In the genomic region with DNA sequence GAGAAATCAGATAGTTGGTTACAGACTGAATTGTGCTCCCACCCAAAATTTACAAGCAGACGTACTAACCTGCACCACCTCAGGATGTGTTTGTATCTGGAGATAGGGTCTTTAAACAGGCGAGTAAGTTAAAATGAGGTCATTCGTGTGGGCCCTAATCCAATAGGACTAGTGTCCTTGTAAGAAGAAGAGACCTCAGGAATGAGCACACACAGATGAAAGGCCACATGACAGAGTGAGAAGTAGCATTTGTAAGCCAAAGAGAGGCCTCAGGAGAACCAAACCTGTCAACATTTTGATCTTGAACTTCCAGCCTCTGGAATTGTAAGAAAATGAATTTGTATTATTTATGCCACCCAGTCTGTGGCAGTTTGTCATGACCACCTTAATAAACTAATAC, we compare ENCODE assay signal across 30 cellular contexts.
"Had no signal": no experiment of that assay in that cellular context is flagged by ENCODE, and none has a peak within 500 bp of the region (broad histone marks: within the 10 kb centered on the region; RNA-seq: fewer than 3 reads in every experiment).

No MANE protein-coding gene starts in this region.

- H2AFZ ChIP-seq: neural progenitor cell, parathyroid adenoma had no signal

- H3K79me2 ChIP-seq: parathyroid adenoma had no signal

- H3K27me3 ChIP-seq: neural progenitor cell, ovary, right lobe of liver, sigmoid colon, spleen, stomach, thyroid gland, tibial nerve, upper lobe of left lung, vagina had no signal

- H3K4me3 Mint-ChIP-seq: naive thymus-derived CD4-positive, alpha-beta T cell; natural killer cell; nephron; neural progenitor cell; stimulated activated memory B cell treated with anti-CD40 and anti-IgM and Interleukin-4, amounts not matched to agents 10 μg/mL and 1 μg/mL and 100 μg/mL, for 72 hours; stimulated activated naive CD8-positive, alpha-beta T cell treated with anti-CD3 and anti-CD28 coated beads, Interleukin-15, Interleukin-2, amounts not matched to agents 100 ng/mL and 50 ng/mL, for 24 hours had no signal

- H3K36me3 Mint-ChIP-seq: naive thymus-derived CD4-positive, alpha-beta T cell; natural killer cell; neural progenitor cell; stimulated activated memory B cell treated with anti-CD40 and anti-IgM and Interleukin-4, amounts not matched to agents 10 μg/mL and 1 μg/mL and 100 μg/mL, for 72 hours had no signal

- H3K36me3 ChIP-seq: neural progenitor cell, ovary, right lobe of liver, sigmoid colon, spleen, stomach, thoracic aorta, thyroid gland, tibial nerve, upper lobe of left lung, vagina had no signal

- H3K27me3 Mint-ChIP-seq: naive thymus-derived CD4-positive, alpha-beta T cell; progenitor cell of endocrine pancreas; stimulated activated memory B cell treated with anti-CD40 and anti-IgM and Interleukin-4, amounts not matched to agents 10 μg/mL and 1 μg/mL and 100 μg/mL, for 72 hours; stimulated activated naive CD8-positive, alpha-beta T cell treated with anti-CD3 and anti-CD28 coated beads, Interleukin-15, Interleukin-2, amounts not matched to agents 100 ng/mL and 50 ng/mL, for 24 hours had no signal

- H3K4me2 ChIP-seq: neural progenitor cell, smooth muscle cell had no signal

- H3K4me1 ChIP-seq: neural progenitor cell, psoas muscle, right lobe of liver, sigmoid colon, spleen, stomach, thyroid gland, tibial nerve, upper lobe of left lung, vagina had no signal

- H3K27ac ChIP-seq: neural progenitor cell, ovary, parathyroid adenoma, psoas muscle, right lobe of liver, sigmoid colon, skin epidermis, spleen, stomach, thoracic aorta, thyroid gland, tibial nerve, upper lobe of left lung, vagina had no signal

- H3K4me3 ChIP-seq: neural progenitor cell, ovary, psoas muscle, right lobe of liver, sigmoid colon, skin epidermis, smooth muscle cell, spleen, stomach, thoracic aorta, thyroid gland, tibial nerve, upper lobe of left lung, vagina had no signal

- DNase-seq: naive thymus-derived CD4-positive, alpha-beta T cell; natural killer cell; occipital lobe; ovary; posterior cingulate gyrus; psoas muscle; right lobe of liver; sigmoid colon; spleen; stimulated activated CD4-positive, alpha-beta T cell treated with anti-CD3 and anti-CD28 coated beads, Interleukin-12 subunit alpha, Interleukin-12 subunit beta, amount 100 ng/mL, for 4 hours; stimulated activated CD4-positive, alpha-beta T cell treated with anti-CD3 and anti-CD28 coated beads, Interleukin-1b, Interleukin-23, amount 100 ng/mL, for 48 hours; stimulated activated CD4-positive, alpha-beta T cell treated with anti-CD3 and anti-CD28 coated beads, Interleukin-4, amount 100 ng/mL, for 1 hour; stimulated activated CD4-positive, alpha-beta T cell treated with anti-CD3 and anti-CD28 coated beads, Interleukin-4, amount 100 ng/mL, for 4 hours; stimulated activated CD8-positive, alpha-beta memory T cell treated with anti-CD3 and anti-CD28 coated beads, Interleukin-4, amount 100 ng/mL, for 48 hours; stimulated activated naive CD4-positive, alpha-beta T cell treated with Interleukin-2 at 50 U/mL for 16 hours; stomach; thyroid gland; trophoblast cell; upper lobe of left lung had no signal

- ATAC-seq: naive thymus-derived CD4-positive, alpha-beta T cell; natural killer cell; psoas muscle; right lobe of liver; stimulated activated memory B cell treated with anti-CD40 and anti-IgM and Interleukin-4, amounts not matched to agents 10 μg/mL and 1 μg/mL and 100 μg/mL, for 72 hours had no signal

- H3K4me1 Mint-ChIP-seq: naive thymus-derived CD4-positive, alpha-beta T cell; natural killer cell; nephron; neural progenitor cell; stimulated activated memory B cell treated with anti-CD40 and anti-IgM and Interleukin-4, amounts not matched to agents 10 μg/mL and 1 μg/mL and 100 μg/mL, for 72 hours had no signal

- H3K27ac Mint-ChIP-seq: naive thymus-derived CD4-positive, alpha-beta T cell; natural killer cell; nephron; neural progenitor cell; progenitor cell of endocrine pancreas; stimulated activated memory B cell treated with anti-CD40 and anti-IgM and Interleukin-4, amounts not matched to agents 10 μg/mL and 1 μg/mL and 100 μg/mL, for 72 hours; stimulated activated naive CD8-positive, alpha-beta T cell treated with anti-CD3 and anti-CD28 coated beads, Interleukin-15, Interleukin-2, amounts not matched to agents 100 ng/mL and 50 ng/mL, for 24 hours had no signal

- H3K9me3 ChIP-seq: ovary, psoas muscle, right lobe of liver, sigmoid colon, thoracic aorta, thyroid gland, upper lobe of left lung, vagina had no signal
